Comparison of ENCODE assay signal across 14 cellular contexts in the genomic region with DNA sequence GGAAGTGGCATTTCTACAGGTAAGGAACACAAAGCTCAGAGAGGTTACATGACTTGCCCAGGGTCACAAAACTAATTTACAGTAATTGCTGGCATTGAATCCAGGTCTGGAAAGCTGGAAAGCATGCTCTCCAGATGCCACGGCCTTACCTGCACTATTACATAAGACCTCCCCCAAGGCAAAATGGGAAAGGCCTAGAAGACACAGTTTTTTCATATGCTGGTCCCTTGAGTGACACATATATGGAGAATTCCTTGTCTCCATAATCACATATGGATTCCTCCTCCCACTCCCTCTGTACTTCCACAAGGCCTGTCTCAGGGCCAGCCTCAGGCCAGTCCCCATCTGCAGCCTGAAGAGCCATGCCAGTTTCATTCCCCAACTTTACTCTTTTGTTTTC. TPM values are rescaled to one million over a fixed set of nuclear protein-coding genes. Genes with fewer than 3 reads are reported as not detected.
"Had no signal": no experiment of that assay in that cellular context is flagged by ENCODE, and none has a peak within 500 bp of the region (broad histone marks: within the 10 kb centered on the region; RNA-seq: fewer than 3 reads in every experiment).

No MANE protein-coding gene starts in this region.

- H3K4me3 ChIP-seq: ovary, suprapubic skin, upper lobe of left lung had no signal

- H3K36me3 ChIP-seq: ovary, suprapubic skin, upper lobe of left lung had no signal

- DNase-seq: caudate nucleus; cortex of kidney; effector CD8-positive, alpha-beta T cell; left ventricle myocardium superior; mesenchymal stem cell; SIG-M5; stimulated activated CD4-positive, alpha-beta T cell treated with anti-CD3 and anti-CD28 coated beads, Interleukin-2, amount 100 ng/mL, for 48 hours; upper lobe of left lung had no signal

- H3K4me3 Mint-ChIP-seq: neural crest cell had no signal

- H3K4me1 ChIP-seq: suprapubic skin, upper lobe of left lung had no signal

- ATAC-seq: left ventricle myocardium superior had no signal

- H3K9me3 Mint-ChIP-seq: activated T-helper 2 cell treated with anti-CD3 and anti-CD28 coated beads, Interferon-gamma antibody, Interleukin-2, Interleukin-4, amounts not matched to agents 10 μg/mL and 5 μg/mL and 100 μg/mL, durations not matched to agents 14 hours and 24 hours and 36 hours; neural crest cell had no signal

- H3K9me3 ChIP-seq: ovary, suprapubic skin, upper lobe of left lung had no signal

- H3K27me3 ChIP-seq: ovary, suprapubic skin, upper lobe of left lung had no signal

- H3K27ac ChIP-seq: epithelial cell of prostate, ovary, suprapubic skin, upper lobe of left lung had no signal

RNA-seq across cellular contexts. Expression of gene MEIKIN, which starts 28.5 kb away (rescaled TPM):
- total RNA-seq: activated T-helper 2 cell treated with anti-CD3 and anti-CD28 coated beads, Interferon-gamma antibody, Interleukin-2, Interleukin-4, amounts not matched to agents 10 μg/mL and 5 μg/mL and 100 μg/mL, durations not matched to agents 14 hours and 24 hours and 36 hours; kidney epithelial cell; left ventricle myocardium superior; neural crest cell; ovary; suprapubic skin had no signal
